ENCODE assay signal across 1 cellular context in genomic region chr2:61356261-61356957, GRCh38.
TF ChIP-seq lines count a peak whose summit lies in the region.

No MANE protein-coding gene starts in this region.

TF ChIP-seq in WTC11, 78 proteins besides CTCF, POLR2A, EP300 and RAD21 (continued from another document):
- no peak for TF ChIP-seq ZBTB43 (CRISPR knock-in tag; IDR thresholded peaks at IDR 0.05)
- TF ChIP-seq TEAD4 (CRISPR knock-in tag; IDR thresholded peaks at IDR 0.05) = no peak
- TF ChIP-seq ZBTB21 (CRISPR knock-in tag; IDR thresholded peaks at IDR 0.05; ENCODE audit: borderline replicate concordance) = no peak
- TF ChIP-seq ZNF281 (CRISPR knock-in tag; IDR thresholded peaks at IDR 0.05) = no peak
- TF ChIP-seq, protein P1, sequence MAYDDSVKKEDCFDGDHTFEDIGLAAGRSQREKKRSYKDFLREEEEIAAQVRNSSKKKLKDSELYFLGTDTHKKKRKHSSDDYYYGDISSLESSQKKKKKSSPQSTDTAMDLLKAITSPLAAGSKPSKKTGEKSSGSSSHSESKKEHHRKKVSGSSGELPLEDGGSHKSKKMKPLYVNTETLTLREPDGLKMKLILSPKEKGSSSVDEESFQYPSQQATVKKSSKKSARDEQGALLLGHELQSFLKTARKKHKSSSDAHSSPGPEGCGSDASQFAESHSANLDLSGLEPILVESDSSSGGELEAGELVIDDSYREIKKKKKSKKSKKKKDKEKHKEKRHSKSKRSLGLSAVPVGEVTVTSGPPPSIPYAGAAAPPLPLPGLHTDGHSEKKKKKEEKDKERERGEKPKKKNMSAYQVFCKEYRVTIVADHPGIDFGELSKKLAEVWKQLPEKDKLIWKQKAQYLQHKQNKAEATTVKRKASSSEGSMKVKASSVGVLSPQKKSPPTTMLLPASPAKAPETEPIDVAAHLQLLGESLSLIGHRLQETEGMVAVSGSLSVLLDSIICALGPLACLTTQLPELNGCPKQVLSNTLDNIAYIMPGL (CRISPR knock-in tag; IDR thresholded peaks at IDR 0.05) = no peak
- no peak for TF ChIP-seq FOXK1 (CRISPR knock-in tag; IDR thresholded peaks at IDR 0.05)
- no peak for TF ChIP-seq ZNF671 (CRISPR knock-in tag; IDR thresholded peaks at IDR 0.05)
- TF ChIP-seq, protein P2, sequence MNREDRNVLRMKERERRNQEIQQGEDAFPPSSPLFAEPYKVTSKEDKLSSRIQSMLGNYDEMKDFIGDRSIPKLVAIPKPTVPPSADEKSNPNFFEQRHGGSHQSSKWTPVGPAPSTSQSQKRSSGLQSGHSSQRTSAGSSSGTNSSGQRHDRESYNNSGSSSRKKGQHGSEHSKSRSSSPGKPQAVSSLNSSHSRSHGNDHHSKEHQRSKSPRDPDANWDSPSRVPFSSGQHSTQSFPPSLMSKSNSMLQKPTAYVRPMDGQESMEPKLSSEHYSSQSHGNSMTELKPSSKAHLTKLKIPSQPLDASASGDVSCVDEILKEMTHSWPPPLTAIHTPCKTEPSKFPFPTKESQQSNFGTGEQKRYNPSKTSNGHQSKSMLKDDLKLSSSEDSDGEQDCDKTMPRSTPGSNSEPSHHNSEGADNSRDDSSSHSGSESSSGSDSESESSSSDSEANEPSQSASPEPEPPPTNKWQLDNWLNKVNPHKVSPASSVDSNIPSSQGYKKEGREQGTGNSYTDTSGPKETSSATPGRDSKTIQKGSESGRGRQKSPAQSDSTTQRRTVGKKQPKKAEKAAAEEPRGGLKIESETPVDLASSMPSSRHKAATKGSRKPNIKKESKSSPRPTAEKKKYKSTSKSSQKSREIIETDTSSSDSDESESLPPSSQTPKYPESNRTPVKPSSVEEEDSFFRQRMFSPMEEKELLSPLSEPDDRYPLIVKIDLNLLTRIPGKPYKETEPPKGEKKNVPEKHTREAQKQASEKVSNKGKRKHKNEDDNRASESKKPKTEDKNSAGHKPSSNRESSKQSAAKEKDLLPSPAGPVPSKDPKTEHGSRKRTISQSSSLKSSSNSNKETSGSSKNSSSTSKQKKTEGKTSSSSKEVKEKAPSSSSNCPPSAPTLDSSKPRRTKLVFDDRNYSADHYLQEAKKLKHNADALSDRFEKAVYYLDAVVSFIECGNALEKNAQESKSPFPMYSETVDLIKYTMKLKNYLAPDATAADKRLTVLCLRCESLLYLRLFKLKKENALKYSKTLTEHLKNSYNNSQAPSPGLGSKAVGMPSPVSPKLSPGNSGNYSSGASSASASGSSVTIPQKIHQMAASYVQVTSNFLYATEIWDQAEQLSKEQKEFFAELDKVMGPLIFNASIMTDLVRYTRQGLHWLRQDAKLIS (CRISPR knock-in tag; IDR thresholded peaks at IDR 0.05; ENCODE audit: borderline replicate concordance) = no peak
